ENCODE assay signal across 1 cellular context in genomic region chr12:42459336-42459847, GRCh38.
TF ChIP-seq lines count a peak whose summit lies in the region.

No MANE protein-coding gene starts in this region.

TF ChIP-seq in IMR-90, 13 proteins besides CTCF, POLR2A, EP300 and RAD21 (continued from another document):
- no peak for TF ChIP-seq MAFK (IDR thresholded peaks at IDR 0.05; ENCODE audit: low read depth, low read length)
- TF ChIP-seq RFX5 (IDR thresholded peaks at IDR 0.05; ENCODE audit: low read depth, low read length), result no peak
TF ChIP-seq in IMR-90: peak in this region for 0.
